In the genomic region with DNA sequence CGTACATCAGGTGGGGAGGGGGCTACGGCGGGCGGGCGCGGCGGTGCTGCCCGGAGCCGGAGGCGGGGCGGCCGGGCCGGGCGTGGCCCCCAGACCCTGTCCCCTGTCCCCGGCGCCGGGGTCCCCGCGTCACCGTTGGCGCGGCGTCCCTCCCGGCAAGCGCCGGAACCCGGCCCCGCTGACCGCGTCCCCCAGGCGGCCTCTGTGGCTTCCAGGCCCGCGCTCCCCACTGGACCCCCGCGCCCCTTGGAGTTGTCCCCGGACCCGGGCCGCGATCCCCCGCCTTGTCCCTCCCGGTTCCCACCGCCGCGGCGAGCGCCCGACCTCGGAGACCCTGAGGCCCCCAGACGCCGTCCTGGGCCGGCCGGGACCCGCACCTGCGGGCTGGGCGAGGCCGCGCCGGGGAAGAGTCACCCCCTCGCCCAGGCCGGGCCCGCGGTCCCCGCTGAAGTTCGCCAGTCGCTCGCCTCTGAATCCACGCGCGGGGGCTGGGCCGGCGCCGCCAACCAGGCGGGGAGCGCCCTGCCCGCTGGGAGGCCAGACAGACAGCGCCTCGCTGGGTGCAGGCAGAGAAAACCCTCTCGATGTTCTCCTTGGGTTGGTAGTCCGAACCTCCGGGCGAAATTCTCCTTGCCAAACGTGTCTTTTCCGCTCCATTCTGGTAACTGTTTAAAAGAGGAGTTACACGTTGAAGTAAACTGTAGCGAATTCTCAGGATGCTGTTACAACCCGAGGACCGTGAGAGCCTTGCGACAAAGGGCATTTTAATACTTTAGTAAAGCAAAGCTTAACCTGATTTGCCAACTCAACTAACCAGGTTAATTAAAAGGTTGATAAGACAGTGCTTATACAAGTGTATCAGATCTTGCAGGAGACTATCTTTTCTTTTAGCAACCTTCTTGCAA, we compare ENCODE assay signal across 8 cellular contexts. TPM values are rescaled to one million over a fixed set of nuclear protein-coding genes. Genes with fewer than 3 reads are reported as not detected.
DNase-seq lines count a peak whose midpoint lies in the region; ATAC-seq, FAIRE-seq and TF ChIP-seq lines count a peak whose summit lies in the region.

No MANE protein-coding gene starts in this region.

- no peaks in the 10 kb centered on the region for H3K36me3 ChIP-seq in mucosa of descending colon (ENCODE audit: low read depth)

- FAIRE-seq in GM12891 (lab: Jason Lieb, UNC): peak; percentile 55

- TF ChIP-seq CTCF in HFF-Myc (IDR thresholded peaks at IDR 0.05; ENCODE audit: low read depth, low read length, missing control alignments): no peak
- no peak for TF ChIP-seq CTCF in NB4 (IDR thresholded peaks at IDR 0.05; ENCODE audit: low read depth, low read length)
- no peak for TF ChIP-seq CTCF in mucosa of descending colon (IDR thresholded peaks at IDR 0.05)

- H3K4me3 ChIP-seq in HFF-Myc (replicated peaks; ENCODE audit: low read depth, low read length) (peak overlapping the region; percentile 94), NB4 (ENCODE audit: low read depth, low read length) (peak overlapping the region; percentile 69), mucosa of descending colon (peak overlapping the region; percentile 73)

- H3K4me3 Mint-ChIP-seq in stimulated activated effector memory CD8-positive, alpha-beta T cell treated with anti-CD3 and anti-CD28 coated beads, Interleukin-12 subunit alpha, Interleukin-12 subunit beta, amount 100 ng/mL, for 72 hours: peak overlapping the region; percentile 93

- TF ChIP-seq POLR2A in GM12891 (IDR thresholded peaks at IDR 0.05; ENCODE audit: low read depth, low read length): no peak
- TF ChIP-seq POLR2A in NB4 (IDR thresholded peaks at IDR 0.05; ENCODE audit: extremely low read depth, insufficient read length): no peak

- peaks cover 11% of the 10 kb centered on the region for H3K36me3 Mint-ChIP-seq in stimulated activated effector memory CD8-positive, alpha-beta T cell treated with anti-CD3 and anti-CD28 coated beads, Interleukin-12 subunit alpha, Interleukin-12 subunit beta, amount 100 ng/mL, for 72 hours

- H3K27ac Mint-ChIP-seq in stimulated activated effector memory CD8-positive, alpha-beta T cell treated with anti-CD3 and anti-CD28 coated beads, Interleukin-12 subunit alpha, Interleukin-12 subunit beta, amount 100 ng/mL, for 72 hours: peak overlapping the region; percentile 37

- ATAC-seq in mucosa of descending colon: peak; percentile 67
- peak; percentile 61 for ATAC-seq in stimulated activated effector memory CD8-positive, alpha-beta T cell treated with anti-CD3 and anti-CD28 coated beads, Interleukin-12 subunit alpha, Interleukin-12 subunit beta, amount 100 ng/mL, for 72 hours

- peak overlapping the region; percentile 74 for H3K27ac ChIP-seq in epithelial cell of prostate

- peak; percentile 33 for DNase-seq in GM12891 (ENCODE audit: insufficient read length, low spot score)
- DNase-seq in HFF-Myc (ENCODE audit: extremely low read depth, low read depth): no peak
- DNase-seq in NB4 (ENCODE audit: low read depth): peak; percentile 69
- peak; percentile 32 for DNase-seq in activated T-cell treated with anti-CD3 and anti-CD28 coated beads for 4 hours
- DNase-seq in epithelial cell of prostate (ENCODE audit: low read depth, low spot score): no peak
- peak; percentile 71 to 81 (median 75) for DNase-seq in mucosa of descending colon
- DNase-seq in stimulated activated effector memory CD8-positive, alpha-beta T cell treated with anti-CD3 and anti-CD28 coated beads, Interleukin-12 subunit alpha, Interleukin-12 subunit beta, amount 100 ng/mL, for 72 hours (ENCODE audit: low spot score in 2 of 2): peak; percentile 38 to 71
- no peak for DNase-seq in NCI-H774 (lab: John Stamatoyannopoulos, UW)

- intact Hi-C loops in mucosa of descending colon (cut with DNase I, micrococcal nuclease): no loop called here

- peaks cover 60% of the 10 kb centered on the region for H3K4me1 Mint-ChIP-seq in stimulated activated effector memory CD8-positive, alpha-beta T cell treated with anti-CD3 and anti-CD28 coated beads, Interleukin-12 subunit alpha, Interleukin-12 subunit beta, amount 100 ng/mL, for 72 hours

- H3K9me3 ChIP-seq in mucosa of descending colon: no peaks in the 10 kb centered on the region

- H3K9me3 Mint-ChIP-seq in stimulated activated effector memory CD8-positive, alpha-beta T cell treated with anti-CD3 and anti-CD28 coated beads, Interleukin-12 subunit alpha, Interleukin-12 subunit beta, amount 100 ng/mL, for 72 hours: no peaks in the 10 kb centered on the region

- H3K4me1 ChIP-seq in mucosa of descending colon (ENCODE audit: low read depth): peaks cover 12% of the 10 kb centered on the region

TF ChIP-seq in GM12891, 5 proteins besides CTCF, POLR2A, EP300 and RAD21:
- TF ChIP-seq POU2F2 (IDR thresholded peaks at IDR 0.05; ENCODE audit: low read depth, low read length) (no peak), TAF1 (IDR thresholded peaks at IDR 0.05; ENCODE audit: low read depth, low read length) (no peak), SPI1 (IDR thresholded peaks at IDR 0.05; ENCODE audit: low read depth, low read length) (no peak), POLR2AphosphoS5 (IDR thresholded peaks at IDR 0.05; ENCODE audit: low read depth, low read length) (no peak), PAX5 (IDR thresholded peaks at IDR 0.05; ENCODE audit: insufficient read depth, low read length, severe bottlenecking) (no peak)

RNA-seq across cellular contexts. Expression of a gene that starts 0.8 kb away (rescaled TPM):
- 0.40 TPM for polyA plus RNA-seq in GM12891 (2012; ENCODE audit: low read depth, missing spikeins)
- 10 to 100 TPM; 15.5 to 23.2 (median 21.1) TPM for total RNA-seq in mucosa of descending colon

Comparison
In these comparisons a context has a peak if more than half of its experiments do, and no peak if none do; other contexts are left out.
1. DNase-seq: peak in GM12891 (single experiment), NB4 (single experiment), activated T-cell treated with anti-CD3 and anti-CD28 coated beads for 4 hours (single experiment), mucosa of descending colon (3 of 3) and stimulated activated effector memory CD8-positive, alpha-beta T cell treated with anti-CD3 and anti-CD28 coated beads, Interleukin-12 subunit alpha, Interleukin-12 subunit beta, amount 100 ng/mL, for 72 hours (2 of 2); none in HFF-Myc (single experiment), epithelial cell of prostate (single experiment) and NCI-H774 (single experiment).
2. Peak in every context shown above with its lines, with median percentiles within 50 percentile points of each other: H3K4me3 ChIP-seq.